In the genomic region with DNA sequence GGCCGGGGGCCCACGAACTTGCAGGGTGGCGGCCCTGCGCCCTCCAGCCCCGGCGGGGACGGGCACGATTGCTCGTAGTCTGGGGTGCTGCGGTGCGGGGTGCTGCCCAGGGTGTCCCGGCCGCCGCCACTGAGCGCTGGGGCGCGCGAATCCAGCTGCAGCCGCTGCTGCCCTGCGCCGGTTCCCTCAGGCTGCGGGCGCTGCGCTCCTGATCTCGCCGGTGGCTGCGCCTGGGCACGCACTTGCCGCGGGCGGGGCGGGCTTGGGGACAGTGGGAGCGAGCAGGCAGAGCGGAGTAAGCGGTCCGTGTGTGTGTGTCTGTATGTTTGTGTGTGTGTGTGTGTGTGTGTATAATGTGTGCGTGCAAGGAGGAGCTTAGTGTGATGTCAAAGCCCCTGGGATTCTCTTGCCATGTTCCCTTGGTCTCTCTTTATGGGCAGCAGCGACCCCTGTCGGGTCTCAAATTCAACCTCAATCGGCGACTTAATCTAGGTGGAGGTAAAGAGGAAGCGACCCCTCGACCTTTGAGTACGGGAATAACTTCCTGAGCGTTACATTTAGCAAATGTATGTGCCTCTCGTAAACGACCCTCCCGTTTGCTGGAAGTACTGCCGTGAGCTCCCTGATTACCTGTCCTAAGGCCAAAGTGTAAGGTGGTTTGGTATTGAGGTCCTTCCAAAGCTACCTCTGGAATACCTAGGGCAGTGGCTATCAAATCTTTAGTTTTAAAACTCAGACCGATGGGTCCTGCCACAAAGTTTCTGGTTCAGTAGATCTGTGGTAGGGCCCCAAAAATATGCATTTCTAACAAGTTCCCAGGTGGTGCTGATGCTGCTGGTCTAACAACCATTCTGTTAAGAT, we compare ENCODE assay signal across 8 cellular contexts. TPM values are rescaled to one million over a fixed set of nuclear protein-coding genes. Genes with fewer than 3 reads are reported as not detected.
DNase-seq lines count a peak whose midpoint lies in the region; ATAC-seq and TF ChIP-seq lines count a peak whose summit lies in the region.

A gene (minus strand): TSS at position 324 of the 861 bp plus-strand sequence.

- ATAC-seq in GM19328 (IDR thresholded peaks at IDR 0.05; ENCODE audit: unreplicated experiment) (peak; percentile 39), HG03460 (IDR thresholded peaks at IDR 0.05; ENCODE audit: unreplicated experiment) (peak; percentile 49), naive B cell (ENCODE audit: low read depth in 2 of 2) (peak; percentile 77)
- peak; percentile 57 for ATAC-seq in activated T-helper 17 cell treated with anti-CD3 and anti-CD28 coated beads, Interleukin-2, amount 50 U/mL, for 72 hours (replicated peaks)

- peak within 1 kb of the TSS; percentile 78 for H3K4me3 Mint-ChIP-seq in activated T-helper 17 cell treated with anti-CD3 and anti-CD28 coated beads, Interleukin-2, amount 50 U/mL, for 72 hours
- peak within 1 kb of the TSS; percentile 85 to 98 (median 91) for H3K4me3 Mint-ChIP-seq in naive B cell

- H3K27ac Mint-ChIP-seq in activated T-helper 17 cell treated with anti-CD3 and anti-CD28 coated beads, Interleukin-2, amount 50 U/mL, for 72 hours: no peak within 1 kb of the TSS
- H3K27ac Mint-ChIP-seq in naive B cell: peak within 1 kb of the TSS in 2 of 6 donors; percentile 52 to 65

- peaks cover 70% of the 10 kb centered on the region for H3K27me3 Mint-ChIP-seq in activated T-helper 17 cell treated with anti-CD3 and anti-CD28 coated beads, Interleukin-2, amount 50 U/mL, for 72 hours
- H3K27me3 Mint-ChIP-seq in naive B cell: peaks cover 41 to 77% (median 68%) of the 10 kb centered on the region in 3 donors

- no peaks in the 10 kb centered on the region for H3K36me3 Mint-ChIP-seq in activated T-helper 17 cell treated with anti-CD3 and anti-CD28 coated beads, Interleukin-2, amount 50 U/mL, for 72 hours (ENCODE audit: low read depth)
- H3K36me3 Mint-ChIP-seq in naive B cell: no peaks in the 10 kb centered on the region

- H3K4me1 Mint-ChIP-seq in activated T-helper 17 cell treated with anti-CD3 and anti-CD28 coated beads, Interleukin-2, amount 50 U/mL, for 72 hours: peaks cover 5% of the 10 kb centered on the region
- H3K4me1 Mint-ChIP-seq in naive B cell: peaks cover 11 to 22% (median 13%) of the 10 kb centered on the region in 3 donors

- peak within 1 kb of the TSS; percentile 27 for H3K27ac ChIP-seq in substantia nigra (ENCODE audit: low read depth, low read length, poor library complexity, severe bottlenecking)

- H3K4me3 ChIP-seq in fibroblast of villous mesenchyme (ENCODE audit: low read depth, low read length): peak within 1 kb of the TSS; percentile 65

- H3K9me3 Mint-ChIP-seq in activated T-helper 17 cell treated with anti-CD3 and anti-CD28 coated beads, Interleukin-2, amount 50 U/mL, for 72 hours: no peaks in the 10 kb centered on the region
- peaks cover 0 to 4% (median 0%) of the 10 kb centered on the region in 7 donors for H3K9me3 Mint-ChIP-seq in naive B cell

- DNase-seq in CD1c-positive myeloid dendritic cell (ENCODE audit: extremely low spot score) (peak; percentile 48), NCI-H524 treated with DMSO at 0.1 percent for 48 hours (lab: John Stamatoyannopoulos, UW) (peak; percentile 36), fibroblast of villous mesenchyme (ENCODE audit: low read depth) (peak; percentile 80), naive B cell (peak; percentile 42), substantia nigra (lab: John Stamatoyannopoulos, UW) (peak; percentile 2 to 88 (median 60))

- peak; percentile 68 for TF ChIP-seq CTCF in fibroblast of villous mesenchyme (IDR thresholded peaks at IDR 0.05; ENCODE audit: insufficient read depth, low read depth, low read length)

RNA-seq across cellular contexts. Expression of the gene that starts here (rescaled TPM):
- under 1 TPM in 1 of 2 donors, not detected in 1; 0.11 TPM for total RNA-seq in activated T-helper 17 cell treated with anti-CD3 and anti-CD28 coated beads, Interleukin-2, amount 50 U/mL, for 72 hours
- 12.2 and 16.4 TPM in 2 replicates for total RNA-seq in fibroblast of villous mesenchyme
- polyA plus RNA-seq in naive B cell (ENCODE audit: low read depth in 6 of 6): under 1 TPM in 1 of 6 donors, not detected in 5; 0.15 TPM

Comparison
In these comparisons a context has a peak if more than half of its experiments do, and no peak if none do; other contexts are left out.
1. Peak in every context shown above with its lines: DNase-seq, ATAC-seq, H3K4me3 ChIP-seq and H3K27ac ChIP-seq.
2. RNA of the gene that starts here (total RNA-seq): 12.2 to 16.4 TPM in fibroblast of villous mesenchyme; 0.11 TPM in activated T-helper 17 cell treated with anti-CD3 and anti-CD28 coated beads, Interleukin-2, amount 50 U/mL, for 72 hours; every median in the first group is over 10 times any median in the second.
3. Peak in ATAC-seq in activated T-helper 17 cell treated with anti-CD3 and anti-CD28 coated beads, Interleukin-2, amount 50 U/mL, for 72 hours; RNA of the gene not detected or under 1 TPM.
4. Peak in DNase-seq and ATAC-seq in naive B cell; RNA of the gene not detected or under 1 TPM.